28 cellular contexts compared by ENCODE assay signal in genomic region chr7:55108401-55108800, GRCh38.
DNase-seq lines count a peak whose midpoint lies in the region; ATAC-seq, FAIRE-seq and TF ChIP-seq lines count a peak whose summit lies in the region.
"Had no signal": no experiment of that assay in that cellular context is flagged by ENCODE, and none has a peak within 500 bp of the region (broad histone marks: within the 10 kb centered on the region; RNA-seq: fewer than 3 reads in every experiment).

No MANE protein-coding gene starts in this region.

- no peak for TF ChIP-seq CTCF in GM12878 (IDR thresholded peaks at IDR 0.05 in 2 of 3, conservative IDR thresholded peaks at IDR 0.05 in 1 of 3; ENCODE audit: control insufficient read depth in 2 of 3, extremely low read depth in 1 of 3, insufficient read depth in 1 of 3, low read depth in 3 of 3, low read length in 3 of 3)
- no peak for TF ChIP-seq CTCF in foreskin keratinocyte (conservative IDR thresholded peaks at IDR 0.05)

- H3K36me3 Mint-ChIP-seq in activated naive CD4-positive, alpha-beta T cell treated with anti-CD3 and anti-CD28 coated beads, Interleukin-2, amount 50 U/mL, for 72 hours: no peaks in the 10 kb centered on the region

- DNase-seq in MV-4-11 (lab: John Stamatoyannopoulos, UW): peak; percentile 73
- no peak for DNase-seq in GM12878 (ENCODE audit: low read depth, low spot score)
- DNase-seq in foreskin keratinocyte: no peak
- DNase-seq in urothelium cell line (ENCODE audit: low spot score): no peak
- DNase-seq in activated naive CD4-positive, alpha-beta T cell treated with anti-CD3 and anti-CD28 coated beads, Interleukin-2, amount 50 U/mL, for 72 hours (ENCODE audit: low spot score in 2 of 2): no peak
- no peak for DNase-seq in NCI-H2227 (lab: John Stamatoyannopoulos, UW; ENCODE audit: unreplicated experiment)
- DNase-seq: activated CD4-positive, alpha-beta T cell treated with anti-CD3 and anti-CD28 coated beads for 36 hours; activated CD8-positive, alpha-beta memory T cell treated with anti-CD3 and anti-CD28 coated beads for 24 hours; activated gamma-delta T cell; activated naive CD8-positive, alpha-beta T cell treated with anti-CD3 and anti-CD28 coated beads, Interleukin-2, amount 50 U/mL, for 24 hours; activated T-cell treated with anti-CD3 and anti-CD28 coated beads, Interleukin-2, amount 50 U/mL, for 1 hour; CD4-positive, alpha-beta T cell; effector memory CD8-positive, alpha-beta T cell; NCI-H2029; NCI-H526 treated with DMSO at 0.1 percent for 48 hours; RPMI8226; sigmoid colon; stimulated activated CD4-positive, alpha-beta T cell treated with anti-CD3 and anti-CD28 coated beads, Interleukin-15, amount 100 ng/mL, for 24 hours; stimulated activated naive CD4-positive, alpha-beta T cell; T-helper 2 cell; uterus had no signal

- no peaks in the 10 kb centered on the region for H4K20me1 ChIP-seq in GM12878 (ENCODE audit: control insufficient read depth, insufficient read depth)

- in situ Hi-C loops in GM12878 (cut with MboI): no loop called here

- SMC1A ChIA-PET in GM12878 (lab: Charles Lee; ENCODE audit: uncharacterized antibody, unreplicated experiment): interaction anchor here (0.7 kb wide), 1 partner anchor 33 kb away, joined by 3 read pairs; no protein-coding TSS in a partner anchor

- H3K27me3 ChIP-seq in GM12878 (replicated peaks in 1 of 2; ENCODE audit: control insufficient read depth in 2 of 2, insufficient read depth in 2 of 2, low read length in 1 of 2) (peaks cover 0 to 1% of the 10 kb centered on the region in 2 experiments; a peak in 1 of 4 replicates), foreskin keratinocyte (no peaks in the 10 kb centered on the region)
- H3K27me3 ChIP-seq: gastroesophageal sphincter, neutrophil, sigmoid colon, uterus had no signal

- no peak overlapping the region for H3K9ac ChIP-seq in GM12878 (ENCODE audit: control insufficient read depth, insufficient read depth, low read length)

- H3K4me2 ChIP-seq in GM12878 (ENCODE audit: control insufficient read depth, insufficient read depth): no peak overlapping the region

- H3K27ac Mint-ChIP-seq in activated naive CD4-positive, alpha-beta T cell treated with anti-CD3 and anti-CD28 coated beads, Interleukin-2, amount 50 U/mL, for 72 hours: no peak overlapping the region
- H3K27ac Mint-ChIP-seq: activated CD4-positive, alpha-beta T cell treated with anti-CD3 and anti-CD28 coated beads for 36 hours; activated naive CD8-positive, alpha-beta T cell treated with anti-CD3 and anti-CD28 coated beads, Interleukin-2, amount 50 U/mL, for 24 hours; CD4-positive, alpha-beta T cell; effector memory CD8-positive, alpha-beta T cell; progenitor cell of endocrine pancreas had no signal

- ATAC-seq in GM12878 (no peak), foreskin keratinocyte (no peak), HG02763 (IDR thresholded peaks at IDR 0.05; ENCODE audit: unreplicated experiment) (no peak)
- ATAC-seq in activated naive CD4-positive, alpha-beta T cell treated with anti-CD3 and anti-CD28 coated beads, Interleukin-2, amount 50 U/mL, for 72 hours: no peak
- ATAC-seq: activated CD4-positive, alpha-beta T cell treated with anti-CD3 and anti-CD28 coated beads for 36 hours; activated naive CD8-positive, alpha-beta T cell treated with anti-CD3 and anti-CD28 coated beads, Interleukin-2, amount 50 U/mL, for 24 hours; effector memory CD8-positive, alpha-beta T cell; gastroesophageal sphincter; left lobe of liver had no signal

- RAD21 ChIA-PET in GM12878 (lab: Charles Lee; ENCODE audit: unreplicated experiment): no interaction called here

- no peaks in the 10 kb centered on the region for H3K9me3 ChIP-seq in GM12878 (replicated peaks; ENCODE audit: control insufficient read depth, insufficient read depth, low read length)
- H3K9me3 ChIP-seq: gastroesophageal sphincter, neutrophil, sigmoid colon, uterus had no signal

- TF ChIP-seq EP300 in GM12878 (IDR thresholded peaks at IDR 0.05; ENCODE audit: borderline replicate concordance in 1 of 2, control insufficient read depth in 1 of 2, low read depth in 2 of 2, low read length in 2 of 2): no peak

- FAIRE-seq in GM12878 (lab: Jason Lieb, UNC): no peak
- FAIRE-seq in urothelium cell line (lab: Jason Lieb, UNC): peak; percentile 52
- FAIRE-seq: colon had no signal

- CTCF ChIA-PET in GM12878 (lab: Yijun Ruan, JAX): interaction anchor here (1.1 kb wide), 1 partner anchor 23 kb away, joined by 3 read pairs; no protein-coding TSS in a partner anchor

- no peak overlapping the region for H2AFZ ChIP-seq in GM12878 (ENCODE audit: control insufficient read depth, low read depth, low read length)

- H3K36me3 ChIP-seq in GM12878 (ENCODE audit: control insufficient read depth in 2 of 2, insufficient read depth in 2 of 2, low read length in 1 of 2): no peaks in the 10 kb centered on the region
- H3K36me3 ChIP-seq: gastroesophageal sphincter, neutrophil, sigmoid colon, uterus had no signal

- BruUV-seq in GM12878 (replicated peaks; lab: Mats Ljungman, UMichigan): no TSS peak

- H3K4me1 ChIP-seq in GM12878 (ENCODE audit: control insufficient read depth, insufficient read depth, low read length): no peaks in the 10 kb centered on the region; the same call in 1 of the 2 replicates
- peaks cover 76% of the 10 kb centered on the region for H3K4me1 ChIP-seq in foreskin keratinocyte

- H3K4me3 ChIP-seq in GM12878: no peak overlapping the region
- H3K4me3 ChIP-seq: gastroesophageal sphincter, sigmoid colon, SK-N-MC, uterus had no signal

- no peak for TF ChIP-seq RAD21 in GM12878 (IDR thresholded peaks at IDR 0.05; ENCODE audit: insufficient read depth, low read depth, low read length)

- H3K79me2 ChIP-seq in GM12878 (ENCODE audit: control insufficient read depth, insufficient read depth, low read length): no peaks in the 10 kb centered on the region

- no peaks in the 10 kb centered on the region for H3K9me3 Mint-ChIP-seq in activated naive CD4-positive, alpha-beta T cell treated with anti-CD3 and anti-CD28 coated beads, Interleukin-2, amount 50 U/mL, for 72 hours
- H3K9me3 Mint-ChIP-seq: activated naive CD8-positive, alpha-beta T cell treated with anti-CD3 and anti-CD28 coated beads, Interleukin-2, amount 50 U/mL, for 24 hours; CD4-positive, alpha-beta T cell; effector memory CD8-positive, alpha-beta T cell had no signal

- intact Hi-C loops in GM12878 (cut with micrococcal nuclease; ENCODE audit: unreplicated experiment): no loop called here

- WGBS in GM12878 (ENCODE audit: insufficient coverage, insufficient replicate concordance, low lambda C conversion rate, missing lambda C conversion rate): 10% methylated on average over 5 of the region's 5 CpGs

- POLR2A ChIA-PET in GM12878 (lab: Charles Lee): no interaction called here

- TF ChIP-seq POLR2A in GM12878 (IDR thresholded peaks at IDR 0.05; ENCODE audit: low read depth, low read length): no peak

- H3K27ac ChIP-seq in GM12878 (ENCODE audit: control insufficient read depth, insufficient read depth): no peak overlapping the region
- peak overlapping the region; percentile 71 for H3K27ac ChIP-seq in foreskin keratinocyte
- H3K27ac ChIP-seq: neutrophil, sigmoid colon, SK-N-MC had no signal

TF ChIP-seq in GM12878, 131 proteins besides CTCF, POLR2A, EP300 and RAD21:
- TF ChIP-seq SPI1 (IDR thresholded peaks at IDR 0.05; ENCODE audit: borderline replicate concordance, insufficient read depth, low read depth, low read length): peak; percentile 32; the same call in 1 of the 2 replicates
- TF ChIP-seq E2F8 (IDR thresholded peaks at IDR 0.05; ENCODE audit: low read depth, partially characterized antibody): no peak
